2 cellular contexts compared by ENCODE assay signal in genomic region chr5:11963227-11963626, GRCh38.
A peak's percentile ranks its signal among the peaks of the same experiment; 100 is the strongest.
TF ChIP-seq lines count a peak whose summit lies in the region.

No MANE protein-coding gene starts in this region.

TF ChIP-seq in HepG2, 621 proteins besides CTCF, POLR2A, EP300 and RAD21:
- TF ChIP-seq RBAK (CRISPR knock-in tag; IDR thresholded peaks at IDR 0.05) (no peak), MAFK (conservative IDR thresholded peaks at IDR 0.05 in 1 of 2, IDR thresholded peaks at IDR 0.05 in 1 of 2; ENCODE audit: low read length in 2 of 2) (peak; percentile 49 to 54; a peak in 3 of 4 replicates), MAFF (IDR thresholded peaks at IDR 0.05; ENCODE audit: low read depth, low read length) (peak; percentile 52; the same call in 1 of the 2 replicates), MXD3 (CRISPR knock-in tag; IDR thresholded peaks at IDR 0.05) (no peak), ZNF17 (CRISPR knock-in tag; IDR thresholded peaks at IDR 0.05) (no peak), HOXA5 (CRISPR knock-in tag; IDR thresholded peaks at IDR 0.05) (no peak), YEATS4 (CRISPR knock-in tag; IDR thresholded peaks at IDR 0.05; ENCODE audit: borderline replicate concordance) (no peak), BCLAF1 (IDR thresholded peaks at IDR 0.05) (no peak)
TF ChIP-seq in HepG2: peak in this region for 2.

TF ChIP-seq in K562, 482 proteins besides CTCF, POLR2A, EP300 and RAD21:
- peak; percentile 34; the same call in 1 of the 2 replicates for TF ChIP-seq ZNF316 (IDR thresholded peaks at IDR 0.05)
- TF ChIP-seq LEF1 (IDR thresholded peaks at IDR 0.05) = no peak
- TF ChIP-seq C11orf30 (IDR thresholded peaks at IDR 0.05; ENCODE audit: low read depth) = peak; percentile 12; the same call in 1 of the 2 replicates
